In the genomic region with DNA sequence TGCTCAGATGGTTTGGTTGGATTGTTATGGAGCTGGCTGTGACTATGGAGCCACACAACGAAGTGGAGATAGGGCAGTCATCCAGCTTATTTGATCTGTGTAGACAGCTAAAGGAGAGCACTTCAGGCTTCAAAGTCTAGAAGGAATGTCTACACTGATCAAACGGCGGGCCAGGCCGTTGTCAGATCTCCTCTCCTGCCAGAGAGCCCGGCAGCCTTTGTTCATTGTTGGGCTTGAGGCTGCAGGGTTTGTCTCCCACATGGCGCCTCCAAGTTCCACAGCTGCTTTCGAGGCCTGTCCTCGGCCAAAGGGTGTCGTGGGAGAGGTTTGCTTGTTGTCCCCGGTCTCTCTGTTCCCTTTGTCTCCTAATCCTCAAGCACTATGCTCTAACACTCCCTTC, we compare ENCODE assay signal across 25 cellular contexts. TPM values are rescaled to one million over a fixed set of nuclear protein-coding genes. Genes with fewer than 3 reads are reported as not detected.
DNase-seq lines count a peak whose midpoint lies in the region; ATAC-seq and TF ChIP-seq lines count a peak whose summit lies in the region.
"Had no signal": no experiment of that assay in that cellular context is flagged by ENCODE, and none has a peak within 500 bp of the region (broad histone marks: within the 10 kb centered on the region; RNA-seq: fewer than 3 reads in every experiment).

No MANE protein-coding gene starts in this region.

- H3K36me3 ChIP-seq in cardiac muscle cell = no peaks in the 10 kb centered on the region
- H3K36me3 ChIP-seq in naive thymus-derived CD4-positive, alpha-beta T cell (ENCODE audit: control insufficient read depth in 2 of 3, insufficient read depth in 3 of 3, low read length in 3 of 3) = no peaks in the 10 kb centered on the region
- H3K36me3 ChIP-seq: ascending aorta, Peyer's patch, tibial nerve had no signal

- H3K9me3 Mint-ChIP-seq in naive thymus-derived CD4-positive, alpha-beta T cell = no peaks in the 10 kb centered on the region
- no peaks in the 10 kb centered on the region for H3K9me3 Mint-ChIP-seq in activated T-cell treated with anti-CD3 and anti-CD28 coated beads, Interleukin-2, amount 50 U/mL, for 24 hours
- H3K9me3 Mint-ChIP-seq: CD4-positive, alpha-beta memory T cell; stimulated activated naive CD8-positive, alpha-beta T cell treated with anti-CD3 and anti-CD28 coated beads, Interleukin-15, amount 100 ng/mL, for 72 hours; WTC11 had no signal

- intact Hi-C loops in cardiac septum (cut with DNase I) (no loop called here), dorsolateral prefrontal cortex (cut with DNase I) (no loop called here)
- intact Hi-C loops in naive thymus-derived CD4-positive, alpha-beta T cell (cut with micrococcal nuclease) = loop anchor here (5.0 kb wide), 4 partner anchors 203 to 563 kb away; partner anchors contain the start of genes DHDDS (in 1 of the 2), HMGN2 (in 1 of the 2) and PDIK1L (in 1 of the 2)

- H3K9me3 ChIP-seq in cardiac muscle cell (ENCODE audit: low read depth) = no peaks in the 10 kb centered on the region
- H3K9me3 ChIP-seq in naive thymus-derived CD4-positive, alpha-beta T cell (ENCODE audit: control insufficient read depth in 2 of 3, low read length in 3 of 3) = no peaks in the 10 kb centered on the region
- H3K9me3 ChIP-seq: ascending aorta, Peyer's patch, tibial nerve had no signal

- peaks cover 0 to 10% (median 0%) of the 10 kb centered on the region in 5 donors for H3K36me3 Mint-ChIP-seq in naive thymus-derived CD4-positive, alpha-beta T cell
- peaks cover 13% of the 10 kb centered on the region for H3K36me3 Mint-ChIP-seq in activated T-cell treated with anti-CD3 and anti-CD28 coated beads, Interleukin-2, amount 50 U/mL, for 24 hours (ENCODE audit: low read depth)
- H3K36me3 Mint-ChIP-seq: activated naive CD8-positive, alpha-beta T cell had no signal

- ATAC-seq in naive thymus-derived CD4-positive, alpha-beta T cell = no peak
- ATAC-seq in HG02870 (IDR thresholded peaks at IDR 0.05; ENCODE audit: unreplicated experiment) = no peak
- ATAC-seq: stimulated activated naive CD8-positive, alpha-beta T cell treated with anti-CD3 and anti-CD28 coated beads, Interleukin-15, amount 100 ng/mL, for 72 hours; WTC11 had no signal

- H3K4me1 Mint-ChIP-seq in naive thymus-derived CD4-positive, alpha-beta T cell = peaks cover 11 to 22% (median 16%) of the 10 kb centered on the region in 7 donors
- H3K4me1 Mint-ChIP-seq in activated T-cell treated with anti-CD3 and anti-CD28 coated beads, Interleukin-2, amount 50 U/mL, for 24 hours (ENCODE audit: low read depth) = peaks cover 17% of the 10 kb centered on the region

- CTCF ChIA-PET in naive thymus-derived CD4-positive, alpha-beta T cell (lab: Charles Lee) = interaction anchor here (5.2 kb wide), 1 partner anchor 13 kb away, joined by 43 read pairs; no protein-coding TSS in a partner anchor

- peak overlapping the region in 5 of 9 donors; percentile 0 to 73 (median 39) for H3K27ac Mint-ChIP-seq in naive thymus-derived CD4-positive, alpha-beta T cell
- H3K27ac Mint-ChIP-seq in activated T-cell treated with anti-CD3 and anti-CD28 coated beads, Interleukin-2, amount 50 U/mL, for 24 hours = no peak overlapping the region
- H3K27ac Mint-ChIP-seq: activated naive CD8-positive, alpha-beta T cell; stimulated activated naive CD8-positive, alpha-beta T cell treated with anti-CD3 and anti-CD28 coated beads, Interleukin-15, amount 100 ng/mL, for 72 hours; WTC11 had no signal

- DNase-seq in cardiac muscle cell (ENCODE audit: low read depth in 1 of 2, low spot score in 1 of 2) (peak in 1 of 2 donors; percentile 58), cardiac septum (ENCODE audit: low spot score) (no peak), dorsolateral prefrontal cortex (peak in 8 of 10 donors; percentile 45 to 73 (median 62)), HT-29 (ENCODE audit: low spot score) (no peak)
- DNase-seq in naive thymus-derived CD4-positive, alpha-beta T cell = no peak
- DNase-seq in activated T-cell treated with anti-CD3 and anti-CD28 coated beads, Interleukin-2, amount 50 U/mL, for 24 hours = no peak
- DNase-seq: activated CD4-positive, alpha-beta T cell treated with anti-CD3 and anti-CD28 coated beads, Interleukin-2, amount 50 U/mL, for 4 hours; CD4-positive, alpha-beta memory T cell; KBM-7; MM.1S; NCI-H2029 treated with DMSO at 0.1 percent for 48 hours; NCI-H2227 treated with DMSO at 0.1 percent for 48 hours; NCI-H69; Peyer's patch; retina; SIG-M5; stimulated activated naive CD8-positive, alpha-beta T cell treated with anti-CD3 and anti-CD28 coated beads, Interleukin-15, amount 100 ng/mL, for 72 hours; SW 1271 had no signal

- H3K27me3 Mint-ChIP-seq in naive thymus-derived CD4-positive, alpha-beta T cell = peaks cover 0 to 40% (median 0%) of the 10 kb centered on the region in 5 donors
- H3K27me3 Mint-ChIP-seq in activated T-cell treated with anti-CD3 and anti-CD28 coated beads, Interleukin-2, amount 50 U/mL, for 24 hours = no peaks in the 10 kb centered on the region
- H3K27me3 Mint-ChIP-seq: activated naive CD8-positive, alpha-beta T cell; CD4-positive, alpha-beta memory T cell had no signal

- no peaks in the 10 kb centered on the region for H3K27me3 ChIP-seq in cardiac muscle cell
- H3K27me3 ChIP-seq in dorsolateral prefrontal cortex = no peaks in the 10 kb centered on the region
- no peaks in the 10 kb centered on the region for H3K27me3 ChIP-seq in naive thymus-derived CD4-positive, alpha-beta T cell (ENCODE audit: control insufficient read depth in 2 of 2, insufficient read depth in 2 of 2, low read length in 2 of 2)
- H3K27me3 ChIP-seq: ascending aorta, Peyer's patch, tibial nerve had no signal

- H3K4me1 ChIP-seq in cardiac muscle cell (ENCODE audit: low read depth) = peaks cover 6% of the 10 kb centered on the region
- peaks cover 7 to 8% of the 10 kb centered on the region in 2 donors for H3K4me1 ChIP-seq in naive thymus-derived CD4-positive, alpha-beta T cell (ENCODE audit: control insufficient read depth in 2 of 2, insufficient read depth in 2 of 2, low read length in 2 of 2)

- H3K27ac ChIP-seq in cardiac muscle cell (peak overlapping the region; percentile 67), dorsolateral prefrontal cortex (peak overlapping the region in 58 of 59 donors; percentile 57 to 99 (median 94)), temporal lobe (ENCODE audit: low read depth, low read length) (peak overlapping the region; percentile 91)
- no peak overlapping the region for H3K27ac ChIP-seq in naive thymus-derived CD4-positive, alpha-beta T cell (ENCODE audit: low read depth, low read length)
- H3K27ac ChIP-seq: ascending aorta, Peyer's patch had no signal

- H3K4me3 Mint-ChIP-seq in naive thymus-derived CD4-positive, alpha-beta T cell = no peak overlapping the region
- no peak overlapping the region for H3K4me3 Mint-ChIP-seq in activated T-cell treated with anti-CD3 and anti-CD28 coated beads, Interleukin-2, amount 50 U/mL, for 24 hours
- H3K4me3 Mint-ChIP-seq: activated naive CD8-positive, alpha-beta T cell; stimulated activated naive CD8-positive, alpha-beta T cell treated with anti-CD3 and anti-CD28 coated beads, Interleukin-15, amount 100 ng/mL, for 72 hours; WTC11 had no signal

- no peak for TF ChIP-seq CTCF in cardiac muscle cell (IDR thresholded peaks at IDR 0.05; ENCODE audit: low read depth, low read length)
- TF ChIP-seq CTCF in dorsolateral prefrontal cortex (IDR thresholded peaks at IDR 0.05 in 54 of 56, conservative IDR thresholded peaks at IDR 0.05 in 2 of 56; ENCODE audit: low read depth in 1 of 56, partially characterized antibody in 56 of 56) = peak in 5 of 56 donors; percentile 12 to 27 (median 17)

- H3K4me3 ChIP-seq in cardiac muscle cell (no peak overlapping the region), dorsolateral prefrontal cortex (no peak overlapping the region)
- no peak overlapping the region for H3K4me3 ChIP-seq in naive thymus-derived CD4-positive, alpha-beta T cell (ENCODE audit: low read length)
- H3K4me3 ChIP-seq: ascending aorta, Peyer's patch, tibial nerve had no signal

- POLR2A ChIA-PET in naive thymus-derived CD4-positive, alpha-beta T cell (lab: Charles Lee) = interaction anchor here (0.6 to 6.9 kb wide), 3 partner anchors 13 to 89 kb away, joined by 3 to 51 read pairs (median 4); no protein-coding TSS in a partner anchor

RNA-seq across cellular contexts. Expression of gene STMN1, which starts 2.8 kb away (rescaled TPM):
- total RNA-seq in cardiac muscle cell = 225 and 572 TPM in 2 replicates
- polyA plus RNA-seq in cardiac muscle cell = 943 and 1,052 TPM in 2 replicates
- 55.4 TPM for total RNA-seq in cardiac septum
- 1,000 to 10,000 TPM in 1 of 120 experiments, 100 to 1,000 TPM in 119; 153 to 1,009 (median 725) TPM for total RNA-seq in dorsolateral prefrontal cortex
- 100 to 1,000 TPM in 1 of 5 experiments, 10 to 100 TPM in 4; 29.3 to 347 (median 75.3) TPM for total RNA-seq in naive thymus-derived CD4-positive, alpha-beta T cell
- polyA plus RNA-seq in naive thymus-derived CD4-positive, alpha-beta T cell = 100 to 1,000 TPM; 247 to 289 TPM
- 699 TPM for total RNA-seq in temporal lobe
- 80.1 and 83.8 TPM in 2 replicates for total RNA-seq in HT-29 (2014; rRNA removed; shearing (Covaris generic))

RNA-seq across cellular contexts. Expression of gene PAQR7, which starts 33.6 kb away (rescaled TPM):
- total RNA-seq in cardiac muscle cell = 10.7 and 12.5 TPM in 2 replicates
- 2.1 and 3.1 TPM in 2 replicates for polyA plus RNA-seq in cardiac muscle cell
- total RNA-seq in cardiac septum = 2.4 TPM
- total RNA-seq in dorsolateral prefrontal cortex = 10 to 100 TPM in 41 of 120 experiments, 1 to 10 TPM in 79; 5.7 to 12.6 (median 9.3) TPM
- total RNA-seq in naive thymus-derived CD4-positive, alpha-beta T cell = 1 to 10 TPM; 3.4 to 6.0 (median 4.0) TPM
- polyA plus RNA-seq in naive thymus-derived CD4-positive, alpha-beta T cell = under 1 TPM; 0.21 to 0.51 TPM
- total RNA-seq in temporal lobe = 4.7 TPM
- 4.0 and 5.7 TPM in 2 replicates for total RNA-seq in HT-29 (2014; rRNA removed; shearing (Covaris generic))

RNA-seq across cellular contexts. Expression of gene AUNIP, which starts 49.8 kb away (rescaled TPM):
- total RNA-seq in cardiac muscle cell (3.0 and 4.4 TPM in 2 replicates), cardiac septum (not detected), dorsolateral prefrontal cortex (1 to 10 TPM in 112 of 120 experiments, under 1 TPM in 8; 0.35 to 4.7 (median 2.0) TPM), temporal lobe (0.98 TPM)
- 4.9 and 5.6 TPM in 2 replicates for polyA plus RNA-seq in cardiac muscle cell
- 1 to 10 TPM in 1 of 5 experiments, under 1 TPM in 1, not detected in 3; 0.83 to 4.3 TPM for total RNA-seq in naive thymus-derived CD4-positive, alpha-beta T cell
- polyA plus RNA-seq in naive thymus-derived CD4-positive, alpha-beta T cell = not detected
- total RNA-seq in HT-29 (2014; rRNA removed; shearing (Covaris generic)) = 8.3 and 11.4 TPM in 2 replicates
- total RNA-seq: ascending aorta; CD4-positive, alpha-beta memory T cell; omental fat pad; tibial nerve had no signal
- polyA plus RNA-seq: CD4-positive, alpha-beta memory T cell had no signal

Comparison
In these comparisons a context has a peak if more than half of its experiments do, and no peak if none do; other contexts are left out.
1. DNase-seq: peak in dorsolateral prefrontal cortex (8 of 10); none in cardiac septum (single experiment), naive thymus-derived CD4-positive, alpha-beta T cell (0 of 9), activated T-cell treated with anti-CD3 and anti-CD28 coated beads, Interleukin-2, amount 50 U/mL, for 24 hours (single experiment) and HT-29 (single experiment).
2. intact Hi-C loops: an anchor here in naive thymus-derived CD4-positive, alpha-beta T cell (5.0 kb wide); none called in cardiac septum and dorsolateral prefrontal cortex.